In the genomic region with DNA sequence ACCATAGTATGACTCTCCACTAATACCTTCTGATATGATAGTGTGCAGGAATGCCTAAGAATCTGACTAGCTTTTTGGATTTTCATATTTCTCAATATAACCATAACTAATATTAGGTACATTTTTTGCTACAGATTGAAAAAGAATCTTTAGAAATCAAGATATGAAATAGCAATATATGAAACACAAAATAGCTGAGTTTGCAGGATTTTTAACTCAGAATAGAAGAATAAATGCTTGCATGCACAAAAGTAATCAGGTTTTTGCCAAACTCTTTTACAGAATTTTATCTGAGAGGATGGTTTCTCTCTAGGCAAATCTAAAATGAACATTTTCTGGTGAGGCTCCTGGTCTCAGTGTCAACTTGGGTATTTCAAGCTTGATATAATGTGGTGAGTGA, we compare ENCODE assay signal across 24 cellular contexts.
DNase-seq lines count a peak whose midpoint lies in the region; ATAC-seq, FAIRE-seq and TF ChIP-seq lines count a peak whose summit lies in the region.
"Had no signal": no experiment of that assay in that cellular context is flagged by ENCODE, and none has a peak within 500 bp of the region (broad histone marks: within the 10 kb centered on the region; RNA-seq: fewer than 3 reads in every experiment).

No MANE protein-coding gene starts in this region.

- TF ChIP-seq POLR2A in HepG2 (IDR thresholded peaks at IDR 0.05; ENCODE audit: insufficient read depth in 1 of 2, low read depth in 2 of 2, low read length in 2 of 2): no peak
- no peak for TF ChIP-seq POLR2A in right lobe of liver (IDR thresholded peaks at IDR 0.05)

- ATAC-seq in HepG2 (no peak), right lobe of liver (no peak)
- no peak for ATAC-seq in stimulated activated naive B cell treated with anti-CD40 and anti-IgM and Interleukin-4, amounts not matched to agents 10 μg/mL and 1 μg/mL and 100 μg/mL, for 72 hours (replicated peaks)
- ATAC-seq: CD8-positive, alpha-beta T cell had no signal

- H3K4me1 Mint-ChIP-seq in astrocyte (ENCODE audit: low read depth, unreplicated experiment) (peaks cover 6% of the 10 kb centered on the region), osteocyte (ENCODE audit: unreplicated experiment) (peaks cover 18% of the 10 kb centered on the region)
- no peaks in the 10 kb centered on the region for H3K4me1 Mint-ChIP-seq in stimulated activated naive B cell treated with anti-CD40 and anti-IgM and Interleukin-4, amounts not matched to agents 10 μg/mL and 1 μg/mL and 100 μg/mL, for 72 hours
- H3K4me1 Mint-ChIP-seq in CD4-positive, alpha-beta memory T cell: no peaks in the 10 kb centered on the region
- H3K4me1 Mint-ChIP-seq: CD14-positive monocyte; CD4-positive, CD25-positive, alpha-beta regulatory T cell had no signal

- in situ Hi-C loops in HepG2 (cut with HindIII; ENCODE audit: extremely low pct_ligation_motif_present, low pct_unique_long_range_greater_than_20kb): no loop called here

- H3K4me3 Mint-ChIP-seq in astrocyte (ENCODE audit: unreplicated experiment): no peak overlapping the region
- H3K4me3 Mint-ChIP-seq in osteocyte (ENCODE audit: unreplicated experiment): no peak overlapping the region
- no peak overlapping the region for H3K4me3 Mint-ChIP-seq in stimulated activated naive B cell treated with anti-CD40 and anti-IgM and Interleukin-4, amounts not matched to agents 10 μg/mL and 1 μg/mL and 100 μg/mL, for 72 hours
- no peak overlapping the region for H3K4me3 Mint-ChIP-seq in CD4-positive, alpha-beta memory T cell
- H3K4me3 Mint-ChIP-seq: CD14-positive monocyte; CD4-positive, CD25-positive, alpha-beta regulatory T cell; CD8-positive, alpha-beta T cell had no signal

- H3K36me3 Mint-ChIP-seq in astrocyte (ENCODE audit: low read depth, unreplicated experiment) (no peaks in the 10 kb centered on the region), osteocyte (ENCODE audit: unreplicated experiment) (no peaks in the 10 kb centered on the region)
- H3K36me3 Mint-ChIP-seq in stimulated activated naive B cell treated with anti-CD40 and anti-IgM and Interleukin-4, amounts not matched to agents 10 μg/mL and 1 μg/mL and 100 μg/mL, for 72 hours: no peaks in the 10 kb centered on the region
- H3K36me3 Mint-ChIP-seq in CD4-positive, alpha-beta memory T cell: no peaks in the 10 kb centered on the region
- H3K36me3 Mint-ChIP-seq: CD14-positive monocyte; CD4-positive, CD25-positive, alpha-beta regulatory T cell; CD8-positive, alpha-beta T cell had no signal

- no peaks in the 10 kb centered on the region for H4K20me1 ChIP-seq in HepG2 (ENCODE audit: insufficient read depth, low read length)
- H4K20me1 ChIP-seq in KMS-11 (ENCODE audit: insufficient read depth): no peaks in the 10 kb centered on the region
- no peaks in the 10 kb centered on the region for H4K20me1 ChIP-seq in astrocyte (ENCODE audit: insufficient read depth, low read length)
- H4K20me1 ChIP-seq: BLaER1 had no signal

- CTCF ChIA-PET in HepG2 (lab: Yijun Ruan, JAX; ENCODE audit: low intra/inter-chr PET ratio, low total read pairs): no interaction called here
- CTCF ChIA-PET in CD4-positive, alpha-beta memory T cell (lab: Charles Lee; ENCODE audit: partially characterized antibody): no interaction called here

- H3K9me3 ChIP-seq in HepG2 (ENCODE audit: low read length): no peaks in the 10 kb centered on the region
- H3K9me3 ChIP-seq in right lobe of liver: no peaks in the 10 kb centered on the region
- no peaks in the 10 kb centered on the region for H3K9me3 ChIP-seq in astrocyte (ENCODE audit: insufficient read depth, low read depth, low read length)
- H3K9me3 ChIP-seq in CD4-positive, alpha-beta memory T cell (ENCODE audit: control insufficient read depth in 1 of 2, low read length in 2 of 2): no peaks in the 10 kb centered on the region
- H3K9me3 ChIP-seq: BE2C, BLaER1, Caco-2 had no signal

- no peaks in the 10 kb centered on the region for H3K4me1 ChIP-seq in HepG2 (ENCODE audit: insufficient read depth, low read length)
- H3K4me1 ChIP-seq in right lobe of liver: no peaks in the 10 kb centered on the region
- H3K4me1 ChIP-seq in KMS-11 (ENCODE audit: low read depth, poor library complexity, severe bottlenecking): peaks cover 55% of the 10 kb centered on the region
- peaks cover 4% of the 10 kb centered on the region for H3K4me1 ChIP-seq in astrocyte (ENCODE audit: insufficient read depth, low read length)
- no peaks in the 10 kb centered on the region for H3K4me1 ChIP-seq in CD4-positive, alpha-beta memory T cell (ENCODE audit: insufficient read depth, low read length)
- H3K4me1 ChIP-seq: BE2C, BLaER1, Caco-2 had no signal

- H2AFZ ChIP-seq in HepG2 (ENCODE audit: low read length) (no peak overlapping the region), KMS-11 (ENCODE audit: low read depth) (no peak overlapping the region), astrocyte (ENCODE audit: low read depth, low read length) (no peak overlapping the region)

- no TSS peak for BruUV-seq in HepG2 (replicated peaks; lab: Mats Ljungman, UMichigan)

- H3K79me2 ChIP-seq in HepG2 (ENCODE audit: insufficient read depth, low read length) (no peaks in the 10 kb centered on the region), KMS-11 (ENCODE audit: insufficient read depth, low read depth) (no peaks in the 10 kb centered on the region), astrocyte (ENCODE audit: insufficient read depth, low read length) (no peaks in the 10 kb centered on the region)

- intact Hi-C loops in HepG2 (cut with micrococcal nuclease; ENCODE audit: unreplicated experiment): no loop called here
- intact Hi-C loops in right lobe of liver (cut with DNase I): no loop called here
- intact Hi-C loops in CD4-positive, alpha-beta memory T cell (cut with micrococcal nuclease): no loop called here

- FAIRE-seq in HepG2 (lab: Jason Lieb, UNC) (no peak), astrocyte (lab: Jason Lieb, UNC) (peak; percentile 9)
- FAIRE-seq: D721Med, G401.6, GM12891, GM19239 had no signal

- no peak for DNase-seq in HepG2 (ENCODE audit: low spot score)
- DNase-seq in right lobe of liver: no peak
- DNase-seq in astrocyte (ENCODE audit: low read depth): no peak
- DNase-seq in osteocyte (ENCODE audit: extremely low spot score, unreplicated experiment): no peak
- no peak for DNase-seq in NAMALWA (ENCODE audit: low spot score)
- no peak for DNase-seq in stimulated activated naive B cell treated with anti-CD40 and anti-IgM and Interleukin-4, amounts not matched to agents 10 μg/mL and 1 μg/mL and 100 μg/mL, for 72 hours
- DNase-seq in CD4-positive, alpha-beta memory T cell: no peak
- DNase-seq: ACHN; BE2C; C1 segment of cervical spinal cord; Caco-2; Calu3; CD4-positive, CD25-positive, alpha-beta regulatory T cell; CD8-positive, alpha-beta T cell; DMS79 treated with DMSO at 0.1 percent for 48 hours; GF-D8 had no signal

- TF ChIP-seq EP300 in HepG2 (IDR thresholded peaks at IDR 0.05; ENCODE audit: low read depth in 2 of 2, low read length in 2 of 2) (no peak), HepG2 (CRISPR knock-in tag; IDR thresholded peaks at IDR 0.05; ENCODE audit: borderline replicate concordance) (no peak)

- H3K27ac ChIP-seq in HepG2 (ENCODE audit: extremely low read length, insufficient read depth, low read length) (no peak overlapping the region), right lobe of liver (no peak overlapping the region), KMS-11 (no peak overlapping the region), astrocyte (ENCODE audit: low read depth, low read length) (no peak overlapping the region)
- H3K27ac ChIP-seq in CD4-positive, alpha-beta memory T cell (ENCODE audit: low read depth, low read length): no peak overlapping the region
- H3K27ac ChIP-seq: 22Rv1, BLaER1 had no signal

- TF ChIP-seq CTCF in HepG2 (CRISPR knock-in tag; IDR thresholded peaks at IDR 0.05): no peak
- TF ChIP-seq CTCF in right lobe of liver (IDR thresholded peaks at IDR 0.05): no peak
- no peak for TF ChIP-seq CTCF in KMS-11 (conservative IDR thresholded peaks at IDR 0.05; ENCODE audit: low read depth, low read length)
- no peak for TF ChIP-seq CTCF in astrocyte (IDR thresholded peaks at IDR 0.05; ENCODE audit: insufficient read depth, low read depth, low read length)
- TF ChIP-seq CTCF in osteocyte (IDR thresholded peaks at IDR 0.05): no peak

- no peaks in the 10 kb centered on the region for H3K9me3 Mint-ChIP-seq in astrocyte (ENCODE audit: unreplicated experiment)
- peaks cover 4% of the 10 kb centered on the region for H3K9me3 Mint-ChIP-seq in osteocyte (ENCODE audit: unreplicated experiment)
- H3K9me3 Mint-ChIP-seq in stimulated activated naive B cell treated with anti-CD40 and anti-IgM and Interleukin-4, amounts not matched to agents 10 μg/mL and 1 μg/mL and 100 μg/mL, for 72 hours: peaks cover 0 to 3% of the 10 kb centered on the region in 2 donors
- H3K9me3 Mint-ChIP-seq in CD4-positive, alpha-beta memory T cell: peaks cover 0 to under 1% (median 0%) of the 10 kb centered on the region in 8 donors
- H3K9me3 Mint-ChIP-seq: CD8-positive, alpha-beta T cell had no signal

- H3K4me2 ChIP-seq in HepG2 (ENCODE audit: low read depth, low read length) (no peak overlapping the region), KMS-11 (peak overlapping the region; percentile 18; the same call in 1 of the 2 replicates), astrocyte (ENCODE audit: low read length) (no peak overlapping the region)
- H3K4me2 ChIP-seq: BLaER1 had no signal

- no peak overlapping the region for H3K9ac ChIP-seq in HepG2 (ENCODE audit: insufficient read depth, low read depth, low read length)
- H3K9ac ChIP-seq in KMS-11: no peak overlapping the region
- H3K9ac ChIP-seq in astrocyte (ENCODE audit: low read length): no peak overlapping the region
- H3K9ac ChIP-seq: BLaER1 had no signal

- POLR2A ChIA-PET in HepG2 (lab: Yijun Ruan, JAX): no interaction called here
- POLR2A ChIA-PET in CD4-positive, alpha-beta memory T cell (lab: Charles Lee; ENCODE audit: partially characterized antibody): no interaction called here

- H3K4me3 ChIP-seq in HepG2 (replicated peaks in 1 of 3; ENCODE audit: insufficient read depth in 1 of 3, low read depth in 2 of 3, low read length in 3 of 3) (no peak overlapping the region), right lobe of liver (no peak overlapping the region), KMS-11 (IDR thresholded peaks at IDR 0.05; ENCODE audit: insufficient read depth, low read depth, low read length) (no peak overlapping the region), astrocyte (ENCODE audit: insufficient read depth, low read depth, low read length) (no peak overlapping the region)
- H3K4me3 ChIP-seq in CD4-positive, alpha-beta memory T cell (ENCODE audit: low read length in 2 of 2): no peak overlapping the region
- H3K4me3 ChIP-seq: BLaER1 had no signal

- H3K27ac Mint-ChIP-seq in astrocyte (ENCODE audit: unreplicated experiment) (no peak overlapping the region), osteocyte (ENCODE audit: unreplicated experiment) (peak overlapping the region; percentile 19)
- no peak overlapping the region for H3K27ac Mint-ChIP-seq in stimulated activated naive B cell treated with anti-CD40 and anti-IgM and Interleukin-4, amounts not matched to agents 10 μg/mL and 1 μg/mL and 100 μg/mL, for 72 hours
- H3K27ac Mint-ChIP-seq in CD4-positive, alpha-beta memory T cell: no peak overlapping the region
- H3K27ac Mint-ChIP-seq: CD14-positive monocyte; CD8-positive, alpha-beta T cell had no signal

- H3K36me3 ChIP-seq in HepG2 (replicated peaks in 1 of 2; ENCODE audit: control insufficient read depth in 1 of 2, insufficient read depth in 2 of 2, low read length in 2 of 2): no peaks in the 10 kb centered on the region
- no peaks in the 10 kb centered on the region for H3K36me3 ChIP-seq in right lobe of liver
- no peaks in the 10 kb centered on the region for H3K36me3 ChIP-seq in KMS-11 (ENCODE audit: insufficient read depth)
- H3K36me3 ChIP-seq in astrocyte (ENCODE audit: insufficient read depth, low read length): no peaks in the 10 kb centered on the region
- no peaks in the 10 kb centered on the region for H3K36me3 ChIP-seq in CD4-positive, alpha-beta memory T cell (ENCODE audit: insufficient read depth, low read length)
- H3K36me3 ChIP-seq: BE2C, BLaER1 had no signal

- no peak for TF ChIP-seq RAD21 in HepG2 (CRISPR knock-in tag; IDR thresholded peaks at IDR 0.05)

- H3K27me3 Mint-ChIP-seq in astrocyte (ENCODE audit: low read depth, unreplicated experiment) (no peaks in the 10 kb centered on the region), osteocyte (ENCODE audit: unreplicated experiment) (no peaks in the 10 kb centered on the region)
- H3K27me3 Mint-ChIP-seq in stimulated activated naive B cell treated with anti-CD40 and anti-IgM and Interleukin-4, amounts not matched to agents 10 μg/mL and 1 μg/mL and 100 μg/mL, for 72 hours: no peaks in the 10 kb centered on the region
- H3K27me3 Mint-ChIP-seq in CD4-positive, alpha-beta memory T cell: peaks cover 0 to 1% of the 10 kb centered on the region in 2 donors

- H3K27me3 ChIP-seq in HepG2 (ENCODE audit: control insufficient read depth in 1 of 2, insufficient read depth in 2 of 2, low read length in 2 of 2) (no peaks in the 10 kb centered on the region), right lobe of liver (no peaks in the 10 kb centered on the region), KMS-11 (ENCODE audit: insufficient read depth, low read depth) (no peaks in the 10 kb centered on the region), astrocyte (ENCODE audit: insufficient read depth, low read length) (no peaks in the 10 kb centered on the region)
- H3K27me3 ChIP-seq in CD4-positive, alpha-beta memory T cell (ENCODE audit: insufficient read depth, low read length): no peaks in the 10 kb centered on the region
- H3K27me3 ChIP-seq: BE2C, BLaER1 had no signal
